ENCODE assay signal across 13 cellular contexts in genomic region chr17:81491761-81492160, GRCh38.
"Had no signal": no experiment of that assay in that cellular context is flagged by ENCODE, and none has a peak within 500 bp of the region (broad histone marks: within the 10 kb centered on the region; RNA-seq: fewer than 3 reads in every experiment).

No MANE protein-coding gene starts in this region.

- DNase-seq: activated CD4-positive, alpha-beta memory T cell treated with anti-CD3 and anti-CD28 coated beads for 36 hours; activated CD4-positive, alpha-beta T cell treated with anti-CD3 and anti-CD28 coated beads for 36 hours; activated naive CD4-positive, alpha-beta T cell; activated naive CD8-positive, alpha-beta T cell treated with anti-CD3 and anti-CD28 coated beads for 36 hours; activated T-cell treated with anti-CD3 and anti-CD28 coated beads for 4 hours; amygdala; caudate nucleus; islet precursor cell; nucleus accumbens; stimulated activated naive B cell treated with anti-CD40 and anti-IgM and Interleukin-4, amounts not matched to agents 10 μg/mL and 1 μg/mL and 100 μg/mL, for 72 hours had no signal

- H3K27me3 Mint-ChIP-seq: activated CD4-positive, alpha-beta memory T cell treated with anti-CD3 and anti-CD28 coated beads for 36 hours had no signal

- H3K4me3 Mint-ChIP-seq: activated CD4-positive, alpha-beta memory T cell treated with anti-CD3 and anti-CD28 coated beads for 36 hours; activated CD4-positive, alpha-beta T cell treated with anti-CD3 and anti-CD28 coated beads for 36 hours; activated naive CD8-positive, alpha-beta T cell treated with anti-CD3 and anti-CD28 coated beads for 36 hours; natural killer cell treated with Interleukin-12 subunit alpha and Interleukin-12 subunit beta and Interleukin-15 and Interleukin-18, amount 100 ng/mL, for 72 hours; stimulated activated naive B cell treated with anti-CD40 and anti-IgM and Interleukin-4, amounts not matched to agents 10 μg/mL and 1 μg/mL and 100 μg/mL, for 72 hours had no signal

- H3K4me3 ChIP-seq: lung, thoracic aorta had no signal

- H3K9me3 Mint-ChIP-seq: activated CD4-positive, alpha-beta memory T cell treated with anti-CD3 and anti-CD28 coated beads for 36 hours; activated naive CD8-positive, alpha-beta T cell treated with anti-CD3 and anti-CD28 coated beads for 36 hours; natural killer cell treated with Interleukin-12 subunit alpha and Interleukin-12 subunit beta and Interleukin-15 and Interleukin-18, amount 100 ng/mL, for 72 hours had no signal

- H3K27ac ChIP-seq: thoracic aorta had no signal

- H3K36me3 ChIP-seq: thoracic aorta had no signal

- H3K36me3 Mint-ChIP-seq: activated CD4-positive, alpha-beta memory T cell treated with anti-CD3 and anti-CD28 coated beads for 36 hours; activated naive CD8-positive, alpha-beta T cell treated with anti-CD3 and anti-CD28 coated beads for 36 hours; natural killer cell treated with Interleukin-12 subunit alpha and Interleukin-12 subunit beta and Interleukin-15 and Interleukin-18, amount 100 ng/mL, for 72 hours; stimulated activated naive B cell treated with anti-CD40 and anti-IgM and Interleukin-4, amounts not matched to agents 10 μg/mL and 1 μg/mL and 100 μg/mL, for 72 hours had no signal

- ATAC-seq: activated CD4-positive, alpha-beta T cell treated with anti-CD3 and anti-CD28 coated beads for 36 hours; natural killer cell treated with Interleukin-12 subunit alpha and Interleukin-12 subunit beta and Interleukin-15 and Interleukin-18, amount 100 ng/mL, for 72 hours; stimulated activated naive B cell treated with anti-CD40 and anti-IgM and Interleukin-4, amounts not matched to agents 10 μg/mL and 1 μg/mL and 100 μg/mL, for 72 hours had no signal

- H3K9me3 ChIP-seq: thoracic aorta had no signal

- H3K4me1 Mint-ChIP-seq: activated CD4-positive, alpha-beta T cell treated with anti-CD3 and anti-CD28 coated beads for 36 hours had no signal

- H3K27ac Mint-ChIP-seq: activated CD4-positive, alpha-beta memory T cell treated with anti-CD3 and anti-CD28 coated beads for 36 hours; activated CD4-positive, alpha-beta T cell treated with anti-CD3 and anti-CD28 coated beads for 36 hours; activated naive CD8-positive, alpha-beta T cell treated with anti-CD3 and anti-CD28 coated beads for 36 hours; natural killer cell treated with Interleukin-12 subunit alpha and Interleukin-12 subunit beta and Interleukin-15 and Interleukin-18, amount 100 ng/mL, for 72 hours; stimulated activated naive B cell treated with anti-CD40 and anti-IgM and Interleukin-4, amounts not matched to agents 10 μg/mL and 1 μg/mL and 100 μg/mL, for 72 hours had no signal
